21 cellular contexts compared by ENCODE assay signal in the genomic region with DNA sequence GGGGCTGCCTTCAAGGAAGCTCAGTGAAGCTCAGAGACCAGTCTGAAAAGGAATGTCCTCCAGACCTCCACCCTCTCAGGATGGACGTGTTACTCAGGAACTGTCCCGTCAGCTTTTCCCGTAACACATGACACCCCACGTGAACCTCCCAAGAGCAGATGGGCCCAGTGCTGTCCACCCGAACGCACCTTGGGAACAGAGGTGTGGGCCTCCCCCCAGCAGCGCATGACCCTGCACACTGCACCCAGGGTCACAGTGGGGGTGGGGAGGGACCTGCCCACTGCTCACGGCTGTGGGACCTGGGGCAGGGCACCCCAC. TPM values are rescaled to one million over a fixed set of nuclear protein-coding genes. Genes with fewer than 3 reads are reported as not detected.
DNase-seq lines count a peak whose midpoint lies in the region; ATAC-seq and TF ChIP-seq lines count a peak whose summit lies in the region.
"Had no signal": no experiment of that assay in that cellular context is flagged by ENCODE, and none has a peak within 500 bp of the region (broad histone marks: within the 10 kb centered on the region; RNA-seq: fewer than 3 reads in every experiment).

No MANE protein-coding gene starts in this region.

- no peak overlapping the region for H3K23ac ChIP-seq in mesenchymal stem cell (ENCODE audit: low read length in 2 of 2)

- H2BK15ac ChIP-seq in mesenchymal stem cell (ENCODE audit: low read depth, poor library complexity, severe bottlenecking), result no peak overlapping the region

- no peak overlapping the region for H2BK120ac ChIP-seq in mesenchymal stem cell (ENCODE audit: low read depth, low read length)

- H3K9me3 ChIP-seq in mesenchymal stem cell (ENCODE audit: control insufficient read depth, low read length) (no peaks in the 10 kb centered on the region), suprapubic skin (no peaks in the 10 kb centered on the region)
- H3K9me3 ChIP-seq: BE2C, esophagus muscularis mucosa, prostate gland had no signal

- no peak overlapping the region for H3K4me3 ChIP-seq in mesenchymal stem cell (ENCODE audit: insufficient read depth in 1 of 2, low read depth in 1 of 2, low read length in 2 of 2)
- no peak overlapping the region for H3K4me3 ChIP-seq in suprapubic skin
- H3K4me3 ChIP-seq: esophagus muscularis mucosa, prostate gland had no signal

- no peak for TF ChIP-seq CTCF in suprapubic skin (IDR thresholded peaks at IDR 0.05)

- H4K8ac ChIP-seq in mesenchymal stem cell (ENCODE audit: low read length), result peak overlapping the region; percentile 12

- H3K27me3 Mint-ChIP-seq in activated T-cell treated with anti-CD3 and anti-CD28 coated beads, Interleukin-2, amount 50 U/mL, for 24 hours, result no peaks in the 10 kb centered on the region
- H3K27me3 Mint-ChIP-seq in activated T-cell treated with anti-CD3 and anti-CD28 coated beads, Interleukin-2, amount 50 U/mL, for 72 hours (ENCODE audit: low read depth), result no peaks in the 10 kb centered on the region
- H3K27me3 Mint-ChIP-seq: activated CD4-positive, alpha-beta T cell treated with anti-CD3 and anti-CD28 coated beads for 36 hours; central memory CD8-positive, alpha-beta T cell had no signal

- no peak overlapping the region for H3K4ac ChIP-seq in mesenchymal stem cell (ENCODE audit: low read depth in 1 of 2, low read length in 2 of 2)

- no peak for TF ChIP-seq POLR2A in suprapubic skin (IDR thresholded peaks at IDR 0.05)

- H3K4me1 ChIP-seq in mesenchymal stem cell (ENCODE audit: control insufficient read depth, insufficient read depth, low read depth, low read length) (peaks cover 35% of the 10 kb centered on the region), suprapubic skin (peaks cover 29% of the 10 kb centered on the region)
- H3K4me1 ChIP-seq: prostate gland had no signal

- no peak for ATAC-seq in activated T-cell treated with anti-CD3 and anti-CD28 coated beads, Interleukin-2, amount 50 U/mL, for 72 hours (replicated peaks in 1 of 2)
- ATAC-seq: activated CD4-positive, alpha-beta T cell treated with anti-CD3 and anti-CD28 coated beads for 36 hours had no signal

- no peak overlapping the region for H3K4me3 Mint-ChIP-seq in activated T-cell treated with anti-CD3 and anti-CD28 coated beads, Interleukin-2, amount 50 U/mL, for 24 hours
- H3K4me3 Mint-ChIP-seq in activated T-cell treated with anti-CD3 and anti-CD28 coated beads, Interleukin-2, amount 50 U/mL, for 72 hours, result no peak overlapping the region
- H3K4me3 Mint-ChIP-seq: activated CD4-positive, alpha-beta T cell treated with anti-CD3 and anti-CD28 coated beads for 36 hours; central memory CD8-positive, alpha-beta T cell; nephron had no signal

- no peak overlapping the region for H3K18ac ChIP-seq in mesenchymal stem cell (ENCODE audit: low read depth in 1 of 2, low read length in 2 of 2)

- peaks cover 37% of the 10 kb centered on the region for H3K79me1 ChIP-seq in mesenchymal stem cell (replicated peaks; ENCODE audit: low read length, poor library complexity, severe bottlenecking)

- peak overlapping the region; percentile 34 for H4K91ac ChIP-seq in mesenchymal stem cell (ENCODE audit: low read length)

- 89% methylated on average over 8 of the region's 8 CpGs for WGBS in mesenchymal stem cell
- WGBS in suprapubic skin, result 80% methylated on average over 1 of the region's 8 CpGs

- no peak for TF ChIP-seq EP300 in suprapubic skin (IDR thresholded peaks at IDR 0.05)

- H2AFZ ChIP-seq in mesenchymal stem cell (ENCODE audit: low read depth, low read length), result no peak overlapping the region

- no peak overlapping the region for H3K14ac ChIP-seq in mesenchymal stem cell (ENCODE audit: low read length in 2 of 2)

- H3K36me3 Mint-ChIP-seq in activated T-cell treated with anti-CD3 and anti-CD28 coated beads, Interleukin-2, amount 50 U/mL, for 24 hours (ENCODE audit: low read depth), result peaks cover 99% of the 10 kb centered on the region
- peaks cover 16 to 41% of the 10 kb centered on the region in 2 donors for H3K36me3 Mint-ChIP-seq in activated T-cell treated with anti-CD3 and anti-CD28 coated beads, Interleukin-2, amount 50 U/mL, for 72 hours (ENCODE audit: insufficient read depth in 2 of 2)

- DNase-seq in activated T-cell treated with anti-CD3 and anti-CD28 coated beads, Interleukin-2, amount 50 U/mL, for 24 hours, result no peak
- DNase-seq in activated T-cell treated with anti-CD3 and anti-CD28 coated beads, Interleukin-2, amount 50 U/mL, for 72 hours, result no peak
- no peak for DNase-seq in caudate nucleus (lab: John Stamatoyannopoulos, UW)
- no peak for DNase-seq in mesenchymal stem cell
- no peak for DNase-seq in suprapubic skin (ENCODE audit: low spot score in 2 of 2)
- no peak for DNase-seq in activated CD8-positive, alpha-beta memory T cell treated with anti-CD3 and anti-CD28 coated beads for 24 hours
- no peak for DNase-seq in DMS53 treated with DMSO at 0.1 percent for 48 hours (lab: John Stamatoyannopoulos, UW; ENCODE audit: unreplicated experiment)
- DNase-seq in NCI-H1436 treated with DMSO at 0.1 percent for 48 hours (lab: John Stamatoyannopoulos, UW), result no peak
- DNase-seq: activated CD4-positive, alpha-beta T cell treated with anti-CD3 and anti-CD28 coated beads for 36 hours; activated CD8-positive, alpha-beta memory T cell treated with anti-CD3 and anti-CD28 coated beads, Interleukin-2, amount 50 U/mL, for 4 hours; activated gamma-delta T cell; BE2C; effector CD8-positive, alpha-beta T cell; NCI-H1105 treated with DMSO at 0.1 percent for 48 hours; NCI-H526; Right ventricle myocardium superior; stimulated activated CD4-positive, alpha-beta T cell treated with anti-CD3 and anti-CD28 coated beads, Interleukin-4, amount 100 ng/mL, for 4 hours had no signal

- H3K9ac ChIP-seq in mesenchymal stem cell (ENCODE audit: low read length), result no peak overlapping the region

- H3K27ac ChIP-seq in caudate nucleus (ENCODE audit: low read depth, low read length) (peak overlapping the region; percentile 77), mesenchymal stem cell (ENCODE audit: low read length, poor library complexity, severe bottlenecking) (no peak overlapping the region), suprapubic skin (peak overlapping the region; percentile 25)
- H3K27ac ChIP-seq: prostate gland had no signal

- no peak overlapping the region for H2BK5ac ChIP-seq in mesenchymal stem cell (ENCODE audit: low read depth, low read length, poor library complexity, severe bottlenecking)

- no peak overlapping the region for H2AK5ac ChIP-seq in mesenchymal stem cell (ENCODE audit: low read length, severe bottlenecking)

- H2BK12ac ChIP-seq in mesenchymal stem cell (ENCODE audit: low read length in 2 of 2), result no peak overlapping the region

- peaks cover 32% of the 10 kb centered on the region for H3K4me1 Mint-ChIP-seq in activated T-cell treated with anti-CD3 and anti-CD28 coated beads, Interleukin-2, amount 50 U/mL, for 24 hours (ENCODE audit: low read depth)
- peaks cover 40% of the 10 kb centered on the region for H3K4me1 Mint-ChIP-seq in activated T-cell treated with anti-CD3 and anti-CD28 coated beads, Interleukin-2, amount 50 U/mL, for 72 hours (ENCODE audit: low read depth)
- H3K4me1 Mint-ChIP-seq: central memory CD8-positive, alpha-beta T cell had no signal

- peaks cover 0 to 6% of the 10 kb centered on the region in 2 experiments for H3K27me3 ChIP-seq in mesenchymal stem cell (ENCODE audit: control insufficient read depth in 1 of 2, insufficient read depth in 1 of 2, low read length in 2 of 2)
- H3K27me3 ChIP-seq in suprapubic skin, result no peaks in the 10 kb centered on the region
- H3K27me3 ChIP-seq: BE2C, esophagus muscularis mucosa had no signal

- H3K4me2 ChIP-seq in mesenchymal stem cell (ENCODE audit: low read length, poor library complexity, severe bottlenecking), result no peak overlapping the region

- H3K27ac Mint-ChIP-seq in activated T-cell treated with anti-CD3 and anti-CD28 coated beads, Interleukin-2, amount 50 U/mL, for 24 hours, result peak overlapping the region; percentile 71
- no peak overlapping the region for H3K27ac Mint-ChIP-seq in activated T-cell treated with anti-CD3 and anti-CD28 coated beads, Interleukin-2, amount 50 U/mL, for 72 hours
- H3K27ac Mint-ChIP-seq: activated CD4-positive, alpha-beta T cell treated with anti-CD3 and anti-CD28 coated beads for 36 hours had no signal

- no peaks in the 10 kb centered on the region for H3K9me3 Mint-ChIP-seq in activated T-cell treated with anti-CD3 and anti-CD28 coated beads, Interleukin-2, amount 50 U/mL, for 24 hours
- H3K9me3 Mint-ChIP-seq in activated T-cell treated with anti-CD3 and anti-CD28 coated beads, Interleukin-2, amount 50 U/mL, for 72 hours, result no peaks in the 10 kb centered on the region
- H3K9me3 Mint-ChIP-seq: central memory CD8-positive, alpha-beta T cell; nephron had no signal

- peaks cover 11 to 86% of the 10 kb centered on the region in 2 experiments for H3K36me3 ChIP-seq in mesenchymal stem cell (ENCODE audit: control insufficient read depth in 1 of 2, insufficient read depth in 2 of 2, low read depth in 1 of 2, low read length in 2 of 2)
- H3K36me3 ChIP-seq in suprapubic skin, result no peaks in the 10 kb centered on the region
- H3K36me3 ChIP-seq: prostate gland had no signal

RNA-seq across cellular contexts. Expression of a gene that starts 21.9 kb away (rescaled TPM):
- 100 to 1,000 TPM; 463 to 508 TPM for total RNA-seq in activated T-cell treated with anti-CD3 and anti-CD28 coated beads, Interleukin-2, amount 50 U/mL, for 72 hours
- 56.3 TPM for polyA plus RNA-seq in mesenchymal stem cell (2013, experiment 1 of 2)
- polyA plus RNA-seq in mesenchymal stem cell (2013, experiment 2 of 2), result 54.9 TPM
- 10 to 100 TPM in 3 of 4 donors, 1 to 10 TPM in 1; 10.0 to 99.4 (median 61.1) TPM for total RNA-seq in suprapubic skin

Comparison
In these comparisons a context has a peak if more than half of its experiments do, and no peak if none do; other contexts are left out.
1. RNA of a gene that starts 21.9 kb away (total RNA-seq): 463 to 508 TPM in activated T-cell treated with anti-CD3 and anti-CD28 coated beads, Interleukin-2, amount 50 U/mL, for 72 hours; 10.0 to 99.4 TPM in suprapubic skin; every median in the first group is over 4 times any median in the second.